ENCODE assay signal across 8 cellular contexts in the genomic region with DNA sequence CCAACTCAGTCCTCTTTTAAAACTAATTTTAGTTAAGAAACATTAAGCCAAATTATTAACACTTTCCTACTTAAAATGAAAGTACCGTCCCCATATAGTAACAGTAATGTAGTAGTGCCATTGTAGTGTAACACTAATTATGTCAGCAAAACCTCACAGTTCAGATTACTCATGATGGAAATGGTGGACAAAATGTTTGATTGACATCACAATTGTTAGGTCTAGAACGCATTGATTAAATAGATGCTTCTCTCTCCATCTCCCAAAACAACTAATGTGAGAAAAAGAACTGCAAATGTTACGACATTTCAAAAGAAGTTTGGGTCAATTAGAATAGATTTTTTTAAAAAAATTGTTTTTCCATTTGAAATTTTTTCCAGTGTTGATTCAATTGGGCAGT. TPM values are rescaled to one million over a fixed set of nuclear protein-coding genes. Genes with fewer than 3 reads are reported as not detected.
DNase-seq lines count a peak whose midpoint lies in the region; ATAC-seq and TF ChIP-seq lines count a peak whose summit lies in the region.

No MANE protein-coding gene starts in this region.

- CTCF ChIA-PET in CD8-positive, alpha-beta memory T cell (lab: Charles Lee) = no interaction called here
- CTCF ChIA-PET in MCF 10A (lab: Yijun Ruan, JAX) = no interaction called here

- peak overlapping the region; percentile 74 for H3K9ac ChIP-seq in Karpas-422 (ENCODE audit: low read length)

- POLR2A ChIA-PET in CD8-positive, alpha-beta memory T cell (lab: Charles Lee) = interaction anchor here (1.0 kb wide), 1 partner anchor 10 kb away, joined by 7 read pairs; no protein-coding TSS in a partner anchor
- POLR2A ChIA-PET in MCF 10A (lab: Yijun Ruan, JAX) = interaction anchor here (0.6 to 2.3 kb wide), 11 partner anchors 10 to 1988 kb away, joined by 3 to 99 read pairs (median 4); partner anchors contain the start of genes ATP5MC3 and LNPK

- H3K4me2 ChIP-seq in Karpas-422 (ENCODE audit: low read depth, low read length, poor library complexity, severe bottlenecking) = peak overlapping the region; percentile 77

- H3K79me2 ChIP-seq in Karpas-422 (ENCODE audit: low read length) = peaks cover 43% of the 10 kb centered on the region

- no peak for DNase-seq in CD8-positive, alpha-beta memory T cell
- DNase-seq in Karpas-422 (peak; percentile 48), MCF 10A (ENCODE audit: unreplicated experiment) (no peak), NCI-H187 (lab: John Stamatoyannopoulos, UW) (no peak), KBM-7 (no peak), GM10266 (ENCODE audit: extremely low spot score) (no peak)
- no peak for DNase-seq in natural killer cell treated with Interleukin-12 subunit alpha and Interleukin-12 subunit beta and Interleukin-15 and Interleukin-18, amount 100 ng/mL, for 72 hours (ENCODE audit: low spot score)

- TF ChIP-seq CTCF in MCF 10A (IDR thresholded peaks at IDR 0.05; ENCODE audit: unreplicated experiment) (no peak), GM10266 (IDR thresholded peaks at IDR 0.05; ENCODE audit: control insufficient read depth, insufficient read depth, low read depth, missing control alignments) (no peak)

- no peaks in the 10 kb centered on the region for H3K36me3 ChIP-seq in CD8-positive, alpha-beta memory T cell (ENCODE audit: insufficient read depth, low read length)
- H3K36me3 ChIP-seq in Karpas-422 (ENCODE audit: insufficient read depth, low read length) = peaks cover 12% of the 10 kb centered on the region; the same call in 1 of the 2 replicates

- no TSS peak for BruUV-seq in MCF 10A (replicated peaks; lab: Mats Ljungman, UMichigan)

- H3K27ac ChIP-seq in CD8-positive, alpha-beta memory T cell (ENCODE audit: low read depth, low read length) = peak overlapping the region; percentile 96
- H3K27ac ChIP-seq in Karpas-422 (ENCODE audit: low read length) = peak overlapping the region; percentile 30

- H3K27me3 Mint-ChIP-seq in CD8-positive, alpha-beta memory T cell = no peaks in the 10 kb centered on the region
- no peaks in the 10 kb centered on the region for H3K27me3 Mint-ChIP-seq in MCF 10A (ENCODE audit: insufficient read depth, unreplicated experiment)
- no peaks in the 10 kb centered on the region for H3K27me3 Mint-ChIP-seq in natural killer cell treated with Interleukin-12 subunit alpha and Interleukin-12 subunit beta and Interleukin-15 and Interleukin-18, amount 100 ng/mL, for 72 hours

- in situ Hi-C loops in KBM-7 (cut with MboI; ENCODE audit: low pct_unique_long_range_greater_than_20kb, low sequenced_read_pairs) = no loop called here

- H3K4me1 Mint-ChIP-seq in CD8-positive, alpha-beta memory T cell = peaks cover 40 to 68% (median 59%) of the 10 kb centered on the region in 3 donors
- H3K4me1 Mint-ChIP-seq in MCF 10A (ENCODE audit: insufficient read depth, unreplicated experiment) = peaks cover 7% of the 10 kb centered on the region
- H3K4me1 Mint-ChIP-seq in natural killer cell treated with Interleukin-12 subunit alpha and Interleukin-12 subunit beta and Interleukin-15 and Interleukin-18, amount 100 ng/mL, for 72 hours (ENCODE audit: low read depth in 2 of 2) = peaks cover 14 to 33% of the 10 kb centered on the region in 2 donors

- no peaks in the 10 kb centered on the region for H3K27me3 ChIP-seq in CD8-positive, alpha-beta memory T cell (ENCODE audit: insufficient read depth, low read length, poor library complexity, severe bottlenecking)
- H3K27me3 ChIP-seq in Karpas-422 (ENCODE audit: low read length) = no peaks in the 10 kb centered on the region

- H2AFZ ChIP-seq in Karpas-422 (ENCODE audit: low read length) = no peak overlapping the region

- H3K36me3 Mint-ChIP-seq in CD8-positive, alpha-beta memory T cell = peaks cover 0 to 15% (median 3%) of the 10 kb centered on the region in 3 donors
- H3K36me3 Mint-ChIP-seq in MCF 10A (ENCODE audit: insufficient read depth, unreplicated experiment) = peaks cover 40% of the 10 kb centered on the region
- H3K36me3 Mint-ChIP-seq in natural killer cell treated with Interleukin-12 subunit alpha and Interleukin-12 subunit beta and Interleukin-15 and Interleukin-18, amount 100 ng/mL, for 72 hours = peaks cover 8% of the 10 kb centered on the region

- no peak for ATAC-seq in natural killer cell treated with Interleukin-12 subunit alpha and Interleukin-12 subunit beta and Interleukin-15 and Interleukin-18, amount 100 ng/mL, for 72 hours
- ATAC-seq in GM18505 (IDR thresholded peaks at IDR 0.05; ENCODE audit: unreplicated experiment) = no peak

- peak overlapping the region in 6 of 7 donors; percentile 96 to 100 (median 99) for H3K4me3 Mint-ChIP-seq in CD8-positive, alpha-beta memory T cell
- H3K4me3 Mint-ChIP-seq in MCF 10A (ENCODE audit: unreplicated experiment) = peak overlapping the region; percentile 100
- peak overlapping the region; percentile 92 for H3K4me3 Mint-ChIP-seq in natural killer cell treated with Interleukin-12 subunit alpha and Interleukin-12 subunit beta and Interleukin-15 and Interleukin-18, amount 100 ng/mL, for 72 hours

- H3K9me2 ChIP-seq in Karpas-422 (replicated peaks; ENCODE audit: insufficient read depth, low read length) = no peaks in the 10 kb centered on the region

- no peaks in the 10 kb centered on the region for H3K9me3 Mint-ChIP-seq in CD8-positive, alpha-beta memory T cell
- no peaks in the 10 kb centered on the region for H3K9me3 Mint-ChIP-seq in MCF 10A (ENCODE audit: unreplicated experiment)
- H3K9me3 Mint-ChIP-seq in natural killer cell treated with Interleukin-12 subunit alpha and Interleukin-12 subunit beta and Interleukin-15 and Interleukin-18, amount 100 ng/mL, for 72 hours = no peaks in the 10 kb centered on the region

- peak overlapping the region; percentile 88 for H3K4me3 ChIP-seq in CD8-positive, alpha-beta memory T cell (ENCODE audit: low read length)
- H3K4me3 ChIP-seq in Karpas-422 (ENCODE audit: low read length) = peak overlapping the region; percentile 74

- H3K4me1 ChIP-seq in CD8-positive, alpha-beta memory T cell (ENCODE audit: insufficient read depth, low read length) = peaks cover 26% of the 10 kb centered on the region
- H3K4me1 ChIP-seq in Karpas-422 (ENCODE audit: low read length) = peaks cover 32% of the 10 kb centered on the region

- no peak for TF ChIP-seq POLR2A in GM18505 (IDR thresholded peaks at IDR 0.05; ENCODE audit: borderline replicate concordance, extremely low read depth, insufficient read depth, insufficient read length)

- peak overlapping the region in 4 of 8 donors; percentile 10 to 99 (median 66) for H3K27ac Mint-ChIP-seq in CD8-positive, alpha-beta memory T cell
- no peak overlapping the region for H3K27ac Mint-ChIP-seq in MCF 10A (ENCODE audit: low read depth, unreplicated experiment)
- peak overlapping the region; percentile 93 for H3K27ac Mint-ChIP-seq in natural killer cell treated with Interleukin-12 subunit alpha and Interleukin-12 subunit beta and Interleukin-15 and Interleukin-18, amount 100 ng/mL, for 72 hours

- intact Hi-C loops in MCF 10A (cut with micrococcal nuclease) = no loop called here

- H3K9me3 ChIP-seq in CD8-positive, alpha-beta memory T cell (ENCODE audit: low read length) = no peaks in the 10 kb centered on the region
- H3K9me3 ChIP-seq in Karpas-422 (ENCODE audit: low read length) = no peaks in the 10 kb centered on the region

- peaks cover 17% of the 10 kb centered on the region for H4K20me1 ChIP-seq in Karpas-422 (ENCODE audit: insufficient read depth, low read depth, low read length)

RNA-seq across cellular contexts. Expression of gene ATF2, which starts 1.2 kb away (rescaled TPM):
- total RNA-seq in CD8-positive, alpha-beta memory T cell = 10 to 100 TPM; 50.1 to 51.0 TPM
- polyA plus RNA-seq in CD8-positive, alpha-beta memory T cell = 37.3 TPM
- 27.5 and 83.4 TPM in 2 replicates for total RNA-seq in Karpas-422 (2014; rRNA removed; shearing (Covaris generic); ENCODE audit: low replicate concordance)
- total RNA-seq in MCF 10A (2022) = 58.5 and 63.9 TPM in 2 replicates
- 10 to 100 TPM; 62.8 to 74.3 TPM for total RNA-seq in natural killer cell treated with Interleukin-12 subunit alpha and Interleukin-12 subunit beta and Interleukin-15 and Interleukin-18, amount 100 ng/mL, for 72 hours

RNA-seq across cellular contexts. Expression of gene ATP5MC3, which starts 12.3 kb away (rescaled TPM):
- 100 to 1,000 TPM; 409 to 416 TPM for total RNA-seq in CD8-positive, alpha-beta memory T cell
- 355 TPM for polyA plus RNA-seq in CD8-positive, alpha-beta memory T cell
- 211 and 403 TPM in 2 replicates for total RNA-seq in Karpas-422 (2014; rRNA removed; shearing (Covaris generic); ENCODE audit: low replicate concordance)
- total RNA-seq in MCF 10A (2022) = 256 and 277 TPM in 2 replicates
- total RNA-seq in natural killer cell treated with Interleukin-12 subunit alpha and Interleukin-12 subunit beta and Interleukin-15 and Interleukin-18, amount 100 ng/mL, for 72 hours = 100 to 1,000 TPM; 226 to 254 TPM
